26 cellular contexts compared by ENCODE assay signal in genomic region chr11:127567237-127567932, GRCh38.
"Had no signal": no experiment of that assay in that cellular context is flagged by ENCODE, and none has a peak within 500 bp of the region (broad histone marks: within the 10 kb centered on the region; RNA-seq: fewer than 3 reads in every experiment).

No MANE protein-coding gene starts in this region.

- H3K27me3 ChIP-seq: adrenal gland, breast epithelium, MG63, Peyer's patch had no signal

- H3K36me3 ChIP-seq: adrenal gland, breast epithelium, MG63, Peyer's patch had no signal

- H3K4me3 Mint-ChIP-seq: activated B cell treated with CpG ODN at 0.5 μM for 24 hours; activated CD4-positive, alpha-beta memory T cell treated with anti-CD3 and anti-CD28 coated beads for 36 hours; activated CD4-positive, alpha-beta T cell treated with anti-CD3 and anti-CD28 coated beads, Interleukin-2, amount 10 ng/mL, durations not matched to agents 24 days and 14 days; activated naive CD8-positive, alpha-beta T cell treated with anti-CD3 and anti-CD28 coated beads, Interleukin-2, amount 10 ng/mL, durations not matched to agents 7 days and 5 days; activated T-cell treated with anti-CD3 and anti-CD28 coated beads, Interleukin-2, amount 50 U/mL, for 4 hours; activated T-helper 17 cell treated with anti-CD3 and anti-CD28 coated beads, Interleukin-2, amount 50 U/mL, for 72 hours; T-helper 1 cell treated with Interleukin-12 subunit alpha and Interleukin-12 subunit beta and Interleukin-4 antibody, amounts not matched to agents 30 μg/mL and 1 μg/mL, for 36 hours had no signal

- DNase-seq: activated B cell treated with CpG ODN at 0.5 μM for 24 hours; activated CD4-positive, alpha-beta memory T cell treated with anti-CD3 and anti-CD28 coated beads for 36 hours; activated CD4-positive, alpha-beta T cell treated with anti-CD3 and anti-CD28 coated beads for 1 hour; activated CD4-positive, alpha-beta T cell treated with anti-CD3 and anti-CD28 coated beads, Interleukin-2, amount 10 ng/mL, durations not matched to agents 24 days and 14 days; activated CD8-positive, alpha-beta memory T cell treated with anti-CD3 and anti-CD28 coated beads for 24 hours; activated gamma-delta T cell treated with Interleukin-2 at 50 U/mL for 16 hours; activated naive CD4-positive, alpha-beta T cell treated with anti-CD3 and anti-CD28 coated beads, Interleukin-2, amount 50 U/mL, for 16 hours; activated naive CD8-positive, alpha-beta T cell treated with anti-CD3 and anti-CD28 coated beads, Interleukin-2, amount 10 ng/mL, durations not matched to agents 7 days and 5 days; activated T-cell treated with anti-CD3 and anti-CD28 coated beads, Interleukin-2, amount 50 U/mL, for 4 hours; adrenal gland; anterior cingulate cortex; caudate nucleus; MG63; MV-4-11; NCI-H1092 treated with DMSO at 0.1 percent for 48 hours; NCI-H1417 treated with DMSO at 0.1 percent for 48 hours; NCI-H1694; NCI-H2029; NCI-H2107; NK-92 treated with Interleukin-12 subunit alpha and Interleukin-12 subunit beta, amount 100 ng/mL, for 24 hours; Peyer's patch; SHP77 had no signal

- H3K36me3 Mint-ChIP-seq: activated CD4-positive, alpha-beta memory T cell treated with anti-CD3 and anti-CD28 coated beads for 36 hours; activated naive CD8-positive, alpha-beta T cell treated with anti-CD3 and anti-CD28 coated beads, Interleukin-2, amount 10 ng/mL, durations not matched to agents 7 days and 5 days had no signal

- H3K9me3 Mint-ChIP-seq: activated CD4-positive, alpha-beta memory T cell treated with anti-CD3 and anti-CD28 coated beads for 36 hours; activated CD4-positive, alpha-beta T cell treated with anti-CD3 and anti-CD28 coated beads, Interleukin-2, amount 10 ng/mL, durations not matched to agents 24 days and 14 days; activated naive CD8-positive, alpha-beta T cell treated with anti-CD3 and anti-CD28 coated beads, Interleukin-2, amount 10 ng/mL, durations not matched to agents 7 days and 5 days; activated T-cell treated with anti-CD3 and anti-CD28 coated beads, Interleukin-2, amount 50 U/mL, for 4 hours; T-helper 1 cell treated with Interleukin-12 subunit alpha and Interleukin-12 subunit beta and Interleukin-4 antibody, amounts not matched to agents 30 μg/mL and 1 μg/mL, for 36 hours had no signal

- H3K4me1 ChIP-seq: adrenal gland, breast epithelium, Peyer's patch had no signal

- H3K27ac Mint-ChIP-seq: activated B cell treated with CpG ODN at 0.5 μM for 24 hours; activated CD4-positive, alpha-beta memory T cell treated with anti-CD3 and anti-CD28 coated beads for 36 hours; activated CD4-positive, alpha-beta T cell treated with anti-CD3 and anti-CD28 coated beads, Interleukin-2, amount 10 ng/mL, durations not matched to agents 24 days and 14 days; activated naive CD8-positive, alpha-beta T cell treated with anti-CD3 and anti-CD28 coated beads, Interleukin-2, amount 10 ng/mL, durations not matched to agents 7 days and 5 days; activated T-helper 17 cell treated with anti-CD3 and anti-CD28 coated beads, Interleukin-2, amount 50 U/mL, for 72 hours; T-helper 1 cell treated with Interleukin-12 subunit alpha and Interleukin-12 subunit beta and Interleukin-4 antibody, amounts not matched to agents 30 μg/mL and 1 μg/mL, for 36 hours had no signal

- H3K27me3 Mint-ChIP-seq: activated B cell treated with CpG ODN at 0.5 μM for 24 hours; activated CD4-positive, alpha-beta T cell treated with anti-CD3 and anti-CD28 coated beads, Interleukin-2, amount 10 ng/mL, durations not matched to agents 24 days and 14 days; activated naive CD8-positive, alpha-beta T cell treated with anti-CD3 and anti-CD28 coated beads, Interleukin-2, amount 10 ng/mL, durations not matched to agents 7 days and 5 days; activated T-helper 17 cell treated with anti-CD3 and anti-CD28 coated beads, Interleukin-2, amount 50 U/mL, for 72 hours had no signal

- H3K9me3 ChIP-seq: adrenal gland, breast epithelium, MG63, Peyer's patch had no signal

- H3K4me3 ChIP-seq: adrenal gland, breast epithelium, MG63, Peyer's patch had no signal

- H3K27ac ChIP-seq: adrenal gland, breast epithelium, Peyer's patch, RWPE1 had no signal

- H3K4me1 Mint-ChIP-seq: activated B cell treated with CpG ODN at 0.5 μM for 24 hours; activated CD4-positive, alpha-beta T cell treated with anti-CD3 and anti-CD28 coated beads, Interleukin-2, amount 10 ng/mL, durations not matched to agents 24 days and 14 days; activated naive CD8-positive, alpha-beta T cell treated with anti-CD3 and anti-CD28 coated beads, Interleukin-2, amount 10 ng/mL, durations not matched to agents 7 days and 5 days; activated T-helper 17 cell treated with anti-CD3 and anti-CD28 coated beads, Interleukin-2, amount 50 U/mL, for 72 hours had no signal

- ATAC-seq: activated T-cell treated with anti-CD3 and anti-CD28 coated beads, Interleukin-2, amount 50 U/mL, for 4 hours; activated T-helper 17 cell treated with anti-CD3 and anti-CD28 coated beads, Interleukin-2, amount 50 U/mL, for 72 hours had no signal
